In genomic region chr6:158597565-158597964, GRCh38 we compare ENCODE assay signal across 22 cellular contexts. TPM values are rescaled to one million over a fixed set of nuclear protein-coding genes. Genes with fewer than 3 reads are reported as not detected.
DNase-seq lines count a peak whose midpoint lies in the region; ATAC-seq and TF ChIP-seq lines count a peak whose summit lies in the region.
"Had no signal": no experiment of that assay in that cellular context is flagged by ENCODE, and none has a peak within 500 bp of the region (broad histone marks: within the 10 kb centered on the region; RNA-seq: fewer than 3 reads in every experiment).

No MANE protein-coding gene starts in this region.

- no peak overlapping the region for H3K4me3 ChIP-seq in CD4-positive, alpha-beta memory T cell (ENCODE audit: low read length in 2 of 2)
- H3K4me3 ChIP-seq in naive thymus-derived CD4-positive, alpha-beta T cell (ENCODE audit: low read length): no peak overlapping the region
- H3K4me3 ChIP-seq: A549, PC-9, SJCRH30 had no signal

- POLR2A ChIA-PET in CD4-positive, alpha-beta memory T cell (lab: Charles Lee; ENCODE audit: partially characterized antibody): no interaction called here
- POLR2A ChIA-PET in naive thymus-derived CD4-positive, alpha-beta T cell (lab: Charles Lee): no interaction called here

- intact Hi-C loops in CD4-positive, alpha-beta memory T cell (cut with micrococcal nuclease): no loop called here
- intact Hi-C loops in naive thymus-derived CD4-positive, alpha-beta T cell (cut with micrococcal nuclease): no loop called here

- peaks cover 0 to 5% of the 10 kb centered on the region in 2 donors for H3K36me3 Mint-ChIP-seq in activated naive CD4-positive, alpha-beta T cell treated with anti-CD3 and anti-CD28 coated beads, Interleukin-2, amount 50 U/mL, for 72 hours
- peaks cover 48% of the 10 kb centered on the region for H3K36me3 Mint-ChIP-seq in activated naive CD4-positive, alpha-beta T cell treated with anti-CD3 and anti-CD28 coated beads, Interleukin-2, amount 10 ng/mL, durations not matched to agents 7 days and 5 days
- H3K36me3 Mint-ChIP-seq in CD4-positive, alpha-beta memory T cell: peaks cover 49 to 72% of the 10 kb centered on the region in 2 donors
- peaks cover 87% of the 10 kb centered on the region for H3K36me3 Mint-ChIP-seq in activated T-helper 17 cell treated with anti-CD3 and anti-CD28 coated beads, Interleukin-2, amount 50 U/mL, for 72 hours (ENCODE audit: low read depth)
- peaks cover 5 to 47% (median 18%) of the 10 kb centered on the region in 5 donors for H3K36me3 Mint-ChIP-seq in naive thymus-derived CD4-positive, alpha-beta T cell

- no peak for DNase-seq in activated naive CD4-positive, alpha-beta T cell treated with anti-CD3 and anti-CD28 coated beads, Interleukin-2, amount 50 U/mL, for 72 hours (ENCODE audit: low spot score in 2 of 2)
- DNase-seq in activated naive CD4-positive, alpha-beta T cell treated with anti-CD3 and anti-CD28 coated beads, Interleukin-2, amount 10 ng/mL, durations not matched to agents 7 days and 5 days: no peak
- no peak for DNase-seq in CD4-positive, alpha-beta memory T cell
- no peak for DNase-seq in naive thymus-derived CD4-positive, alpha-beta T cell
- DNase-seq in NCI-H2081 (lab: John Stamatoyannopoulos, UW) (no peak), GM20000 (ENCODE audit: low spot score) (no peak)
- DNase-seq: DMS79 treated with DMSO at 0.1 percent for 48 hours, HFFc6, IMR-90, Kasumi-1, MM.1S, NCI-H1092, NCI-H1436 treated with DMSO at 0.1 percent for 48 hours, NCI-H2029, NCI-H526, PC-9, SJCRH30 had no signal

- no peaks in the 10 kb centered on the region for H3K27me3 ChIP-seq in CD4-positive, alpha-beta memory T cell (ENCODE audit: insufficient read depth, low read length)
- H3K27me3 ChIP-seq in naive thymus-derived CD4-positive, alpha-beta T cell (ENCODE audit: control insufficient read depth in 2 of 2, insufficient read depth in 2 of 2, low read length in 2 of 2): no peaks in the 10 kb centered on the region
- H3K27me3 ChIP-seq: SJCRH30 had no signal

- no peaks in the 10 kb centered on the region for H3K9me3 Mint-ChIP-seq in activated naive CD4-positive, alpha-beta T cell treated with anti-CD3 and anti-CD28 coated beads, Interleukin-2, amount 50 U/mL, for 72 hours
- H3K9me3 Mint-ChIP-seq in activated naive CD4-positive, alpha-beta T cell treated with anti-CD3 and anti-CD28 coated beads, Interleukin-2, amount 10 ng/mL, durations not matched to agents 7 days and 5 days: no peaks in the 10 kb centered on the region
- no peaks in the 10 kb centered on the region for H3K9me3 Mint-ChIP-seq in CD4-positive, alpha-beta memory T cell
- no peaks in the 10 kb centered on the region for H3K9me3 Mint-ChIP-seq in activated T-helper 17 cell treated with anti-CD3 and anti-CD28 coated beads, Interleukin-2, amount 50 U/mL, for 72 hours
- H3K9me3 Mint-ChIP-seq in naive thymus-derived CD4-positive, alpha-beta T cell: no peaks in the 10 kb centered on the region
- H3K9me3 Mint-ChIP-seq: HFFc6 had no signal

- H3K4me1 ChIP-seq in CD4-positive, alpha-beta memory T cell (ENCODE audit: insufficient read depth, low read length): no peaks in the 10 kb centered on the region
- H3K4me1 ChIP-seq in naive thymus-derived CD4-positive, alpha-beta T cell (ENCODE audit: control insufficient read depth in 2 of 2, insufficient read depth in 2 of 2, low read length in 2 of 2): no peaks in the 10 kb centered on the region
- H3K4me1 ChIP-seq: A549, SJCRH30 had no signal

- TF ChIP-seq CTCF in GM20000 (IDR thresholded peaks at IDR 0.05; ENCODE audit: extremely low read depth, missing control alignments): no peak

- H3K9me3 ChIP-seq in CD4-positive, alpha-beta memory T cell (ENCODE audit: control insufficient read depth in 1 of 2, low read length in 2 of 2): no peaks in the 10 kb centered on the region
- H3K9me3 ChIP-seq in naive thymus-derived CD4-positive, alpha-beta T cell (ENCODE audit: control insufficient read depth in 2 of 3, low read length in 3 of 3): no peaks in the 10 kb centered on the region
- H3K9me3 ChIP-seq: A549, SJCRH30 had no signal

- H3K27ac Mint-ChIP-seq in activated naive CD4-positive, alpha-beta T cell treated with anti-CD3 and anti-CD28 coated beads, Interleukin-2, amount 50 U/mL, for 72 hours: peak overlapping the region; percentile 17 to 66
- H3K27ac Mint-ChIP-seq in activated naive CD4-positive, alpha-beta T cell treated with anti-CD3 and anti-CD28 coated beads, Interleukin-2, amount 10 ng/mL, durations not matched to agents 7 days and 5 days: no peak overlapping the region
- peak overlapping the region in 4 of 7 donors; percentile 11 to 28 (median 22) for H3K27ac Mint-ChIP-seq in CD4-positive, alpha-beta memory T cell
- H3K27ac Mint-ChIP-seq in activated T-helper 17 cell treated with anti-CD3 and anti-CD28 coated beads, Interleukin-2, amount 50 U/mL, for 72 hours: peak overlapping the region; percentile 70
- H3K27ac Mint-ChIP-seq in naive thymus-derived CD4-positive, alpha-beta T cell: peak overlapping the region in 5 of 9 donors; percentile 2 to 81 (median 44)

- no peaks in the 10 kb centered on the region for H3K4me1 Mint-ChIP-seq in activated naive CD4-positive, alpha-beta T cell treated with anti-CD3 and anti-CD28 coated beads, Interleukin-2, amount 10 ng/mL, durations not matched to agents 7 days and 5 days
- peaks cover 5 to 9% (median 6%) of the 10 kb centered on the region in 4 donors for H3K4me1 Mint-ChIP-seq in CD4-positive, alpha-beta memory T cell
- no peaks in the 10 kb centered on the region for H3K4me1 Mint-ChIP-seq in activated T-helper 17 cell treated with anti-CD3 and anti-CD28 coated beads, Interleukin-2, amount 50 U/mL, for 72 hours
- peaks cover 0 to 10% (median 4%) of the 10 kb centered on the region in 7 donors for H3K4me1 Mint-ChIP-seq in naive thymus-derived CD4-positive, alpha-beta T cell

- peaks cover 36% of the 10 kb centered on the region for H3K36me3 ChIP-seq in CD4-positive, alpha-beta memory T cell (ENCODE audit: insufficient read depth, low read length)
- peaks cover 0 to 39% (median 4%) of the 10 kb centered on the region in 3 experiments for H3K36me3 ChIP-seq in naive thymus-derived CD4-positive, alpha-beta T cell (ENCODE audit: control insufficient read depth in 2 of 3, insufficient read depth in 3 of 3, low read length in 3 of 3)

- H3K4me3 Mint-ChIP-seq in activated naive CD4-positive, alpha-beta T cell treated with anti-CD3 and anti-CD28 coated beads, Interleukin-2, amount 10 ng/mL, durations not matched to agents 7 days and 5 days: no peak overlapping the region
- no peak overlapping the region for H3K4me3 Mint-ChIP-seq in CD4-positive, alpha-beta memory T cell
- no peak overlapping the region for H3K4me3 Mint-ChIP-seq in activated T-helper 17 cell treated with anti-CD3 and anti-CD28 coated beads, Interleukin-2, amount 50 U/mL, for 72 hours
- no peak overlapping the region for H3K4me3 Mint-ChIP-seq in naive thymus-derived CD4-positive, alpha-beta T cell
- H3K4me3 Mint-ChIP-seq: HFFc6 had no signal

- CTCF ChIA-PET in activated naive CD4-positive, alpha-beta T cell treated with anti-CD3 and anti-CD28 coated beads, Interleukin-2, amount 10 ng/mL, durations not matched to agents 7 days and 5 days (lab: Charles Lee): interaction anchor here (0.9 kb wide), 1 partner anchor 12 kb away, joined by 3 read pairs; no protein-coding TSS in a partner anchor
- CTCF ChIA-PET in CD4-positive, alpha-beta memory T cell (lab: Charles Lee; ENCODE audit: partially characterized antibody): interaction anchor here (3.4 kb wide), 1 partner anchor 8 kb away, joined by 20 read pairs; no protein-coding TSS in a partner anchor
- CTCF ChIA-PET in naive thymus-derived CD4-positive, alpha-beta T cell (lab: Charles Lee): no interaction called here

- H3K27me3 Mint-ChIP-seq in activated naive CD4-positive, alpha-beta T cell treated with anti-CD3 and anti-CD28 coated beads, Interleukin-2, amount 10 ng/mL, durations not matched to agents 7 days and 5 days: no peaks in the 10 kb centered on the region
- no peaks in the 10 kb centered on the region for H3K27me3 Mint-ChIP-seq in CD4-positive, alpha-beta memory T cell
- no peaks in the 10 kb centered on the region for H3K27me3 Mint-ChIP-seq in activated T-helper 17 cell treated with anti-CD3 and anti-CD28 coated beads, Interleukin-2, amount 50 U/mL, for 72 hours
- no peaks in the 10 kb centered on the region for H3K27me3 Mint-ChIP-seq in naive thymus-derived CD4-positive, alpha-beta T cell

- no peak for ATAC-seq in activated naive CD4-positive, alpha-beta T cell treated with anti-CD3 and anti-CD28 coated beads, Interleukin-2, amount 50 U/mL, for 72 hours
- no peak for ATAC-seq in activated T-helper 17 cell treated with anti-CD3 and anti-CD28 coated beads, Interleukin-2, amount 50 U/mL, for 72 hours (replicated peaks)
- ATAC-seq in naive thymus-derived CD4-positive, alpha-beta T cell: no peak
- ATAC-seq in activated CD4-positive, CD25-positive, alpha-beta regulatory T cell treated with anti-CD3 and anti-CD28 coated beads, Interleukin-2, amount 50 U/mL, for 24 hours: no peak
- ATAC-seq: A549 had no signal

- no peak overlapping the region for H3K27ac ChIP-seq in CD4-positive, alpha-beta memory T cell (ENCODE audit: low read depth, low read length)
- H3K27ac ChIP-seq in naive thymus-derived CD4-positive, alpha-beta T cell (ENCODE audit: low read depth, low read length): no peak overlapping the region
- H3K27ac ChIP-seq: A549, C4-2B, PC-9, RWPE1, SJCRH30 had no signal

RNA-seq across cellular contexts. Expression of gene TMEM181, which starts 37.7 kb away (rescaled TPM):
- 10 to 100 TPM; 11.9 to 12.3 TPM for total RNA-seq in activated naive CD4-positive, alpha-beta T cell treated with anti-CD3 and anti-CD28 coated beads, Interleukin-2, amount 50 U/mL, for 72 hours
- 10 to 100 TPM; 26.1 to 28.0 TPM for total RNA-seq in CD4-positive, alpha-beta memory T cell
- polyA plus RNA-seq in CD4-positive, alpha-beta memory T cell: 1 to 10 TPM; 4.3 to 8.1 TPM
- total RNA-seq in activated T-helper 17 cell treated with anti-CD3 and anti-CD28 coated beads, Interleukin-2, amount 50 U/mL, for 72 hours: 10 to 100 TPM; 11.8 to 16.4 TPM
- 10 to 100 TPM; 14.9 to 17.2 (median 16.5) TPM for total RNA-seq in naive thymus-derived CD4-positive, alpha-beta T cell
- polyA plus RNA-seq in naive thymus-derived CD4-positive, alpha-beta T cell: 1 to 10 TPM; 1.9 to 3.6 TPM

RNA-seq across cellular contexts. Expression of gene DYNLT1, which starts 47.0 kb away (rescaled TPM):
- total RNA-seq in activated naive CD4-positive, alpha-beta T cell treated with anti-CD3 and anti-CD28 coated beads, Interleukin-2, amount 50 U/mL, for 72 hours: 10 to 100 TPM; 51.4 to 91.0 TPM
- 10 to 100 TPM; 78.8 to 90.4 TPM for total RNA-seq in CD4-positive, alpha-beta memory T cell
- 100 to 1,000 TPM in 1 of 2 donors, 10 to 100 TPM in 1; 93.8 to 105 TPM for polyA plus RNA-seq in CD4-positive, alpha-beta memory T cell
- 10 to 100 TPM; 82.3 to 89.8 TPM for total RNA-seq in activated T-helper 17 cell treated with anti-CD3 and anti-CD28 coated beads, Interleukin-2, amount 50 U/mL, for 72 hours
- total RNA-seq in naive thymus-derived CD4-positive, alpha-beta T cell: 100 to 1,000 TPM in 2 of 5 experiments, 10 to 100 TPM in 3; 66.4 to 122 (median 75.9) TPM
- 10 to 100 TPM; 81.6 to 95.6 TPM for polyA plus RNA-seq in naive thymus-derived CD4-positive, alpha-beta T cell

RNA-seq across cellular contexts. Expression of gene SYTL3, which starts 52.3 kb away (rescaled TPM):
- total RNA-seq in activated naive CD4-positive, alpha-beta T cell treated with anti-CD3 and anti-CD28 coated beads, Interleukin-2, amount 50 U/mL, for 72 hours: 100 to 1,000 TPM; 122 to 143 TPM
- 10 to 100 TPM; 22.2 to 24.3 TPM for total RNA-seq in CD4-positive, alpha-beta memory T cell
- 10 to 100 TPM; 11.9 to 13.3 TPM for polyA plus RNA-seq in CD4-positive, alpha-beta memory T cell
- total RNA-seq in activated T-helper 17 cell treated with anti-CD3 and anti-CD28 coated beads, Interleukin-2, amount 50 U/mL, for 72 hours: 100 to 1,000 TPM; 118 to 331 TPM
- 10 to 100 TPM; 25.8 to 67.0 (median 31.1) TPM for total RNA-seq in naive thymus-derived CD4-positive, alpha-beta T cell
- 10 to 100 TPM; 13.4 to 27.3 TPM for polyA plus RNA-seq in naive thymus-derived CD4-positive, alpha-beta T cell
